Comparison of ENCODE assay signal across 24 cellular contexts in the genomic region with DNA sequence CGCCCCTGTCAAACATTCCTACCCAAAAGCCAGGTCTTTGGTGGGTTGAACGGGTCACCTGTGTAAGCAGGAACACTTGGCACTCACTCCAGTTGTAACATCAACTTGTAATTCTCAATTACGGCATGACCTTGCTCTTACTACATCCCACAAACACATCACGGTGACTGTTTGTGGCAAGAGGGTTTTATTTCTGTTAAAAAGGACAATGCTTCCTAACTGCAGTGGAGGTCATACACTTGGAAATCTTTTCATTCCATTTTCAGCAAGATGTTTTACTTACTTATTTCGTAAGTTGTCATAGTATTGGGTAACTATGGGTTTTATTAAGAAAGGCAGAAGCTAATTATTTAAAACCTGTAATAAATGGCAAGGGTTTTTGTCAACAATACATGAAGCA.
"Had no signal": no experiment of that assay in that cellular context is flagged by ENCODE, and none has a peak within 500 bp of the region (broad histone marks: within the 10 kb centered on the region; RNA-seq: fewer than 3 reads in every experiment).

No MANE protein-coding gene starts in this region.

- H3K36me3 Mint-ChIP-seq: natural killer cell had no signal

- H3K4me3 ChIP-seq: ascending aorta, dorsolateral prefrontal cortex, esophagus squamous epithelium, left ventricle myocardium inferior, ovary, psoas muscle, right atrium auricular region, skin epidermis, tibial artery had no signal

- H3K4me1 ChIP-seq: ascending aorta, left ventricle myocardium inferior, psoas muscle, right atrium auricular region, tibial artery had no signal

- DNase-seq: activated B cell treated with CpG ODN at 0.5 μM for 24 hours; activated CD4-positive, alpha-beta T cell treated with anti-CD3 and anti-CD28 coated beads for 36 hours; activated CD4-positive, alpha-beta T cell treated with anti-CD3 and anti-CD28 coated beads, Interleukin-2, amount 50 U/mL, for 4 hours; activated gamma-delta T cell treated with Interleukin-2 at 50 U/mL for 16 hours; brain microvascular endothelial cell; central memory CD4-positive, alpha-beta T cell; effector memory CD8-positive, alpha-beta T cell; esophagus squamous epithelium; foreskin keratinocyte; left ventricle myocardium inferior; midbrain; natural killer cell; psoas muscle; stimulated activated CD4-positive, alpha-beta T cell treated with anti-CD3 and anti-CD28 coated beads, Interleukin-1b, Interleukin-23, amount 100 ng/mL, for 48 hours; substantia nigra; T-helper 9 cell had no signal

- H3K27ac ChIP-seq: ascending aorta, brain microvascular endothelial cell, dorsolateral prefrontal cortex, esophagus squamous epithelium, foreskin keratinocyte, left ventricle myocardium inferior, ovary, psoas muscle, right atrium auricular region, skin epidermis, tibial artery had no signal

- H3K27ac Mint-ChIP-seq: activated B cell treated with CpG ODN at 0.5 μM for 24 hours; activated CD4-positive, alpha-beta T cell treated with anti-CD3 and anti-CD28 coated beads for 36 hours; activated naive CD4-positive, alpha-beta T cell treated with anti-CD3 and anti-CD28 coated beads, Interleukin-2, amount 50 U/mL, for 24 hours; effector memory CD8-positive, alpha-beta T cell; stimulated activated naive CD8-positive, alpha-beta T cell treated with anti-CD3 and anti-CD28 coated beads, Interleukin-15, Interleukin-2, amounts not matched to agents 100 ng/mL and 50 ng/mL, for 24 hours had no signal

- H3K27me3 ChIP-seq: ascending aorta, brain microvascular endothelial cell, dorsolateral prefrontal cortex, esophagus squamous epithelium, foreskin keratinocyte, ovary, right atrium auricular region, tibial artery had no signal

- H3K4me3 Mint-ChIP-seq: activated B cell treated with CpG ODN at 0.5 μM for 24 hours; activated CD4-positive, alpha-beta T cell treated with anti-CD3 and anti-CD28 coated beads for 36 hours; activated naive CD4-positive, alpha-beta T cell treated with anti-CD3 and anti-CD28 coated beads, Interleukin-2, amount 50 U/mL, for 24 hours; effector memory CD8-positive, alpha-beta T cell; natural killer cell; stimulated activated naive CD8-positive, alpha-beta T cell treated with anti-CD3 and anti-CD28 coated beads, Interleukin-15, Interleukin-2, amounts not matched to agents 100 ng/mL and 50 ng/mL, for 24 hours had no signal

- H3K36me3 ChIP-seq: ovary had no signal

- H3K9me3 Mint-ChIP-seq: activated B cell treated with CpG ODN at 0.5 μM for 24 hours; activated naive CD4-positive, alpha-beta T cell treated with anti-CD3 and anti-CD28 coated beads, Interleukin-2, amount 50 U/mL, for 24 hours; effector memory CD8-positive, alpha-beta T cell; natural killer cell; stimulated activated naive CD8-positive, alpha-beta T cell treated with anti-CD3 and anti-CD28 coated beads, Interleukin-15, Interleukin-2, amounts not matched to agents 100 ng/mL and 50 ng/mL, for 24 hours had no signal

- H3K9me3 ChIP-seq: ascending aorta, esophagus squamous epithelium, left ventricle myocardium inferior, ovary, psoas muscle, right atrium auricular region, tibial artery had no signal

- H3K27me3 Mint-ChIP-seq: activated B cell treated with CpG ODN at 0.5 μM for 24 hours; activated naive CD4-positive, alpha-beta T cell treated with anti-CD3 and anti-CD28 coated beads, Interleukin-2, amount 50 U/mL, for 24 hours; stimulated activated naive CD8-positive, alpha-beta T cell treated with anti-CD3 and anti-CD28 coated beads, Interleukin-15, Interleukin-2, amounts not matched to agents 100 ng/mL and 50 ng/mL, for 24 hours had no signal
